Comparison of ENCODE assay signal across 20 cellular contexts in genomic region chr3:51721062-51721745, GRCh38. TPM values are rescaled to one million over a fixed set of nuclear protein-coding genes. Genes with fewer than 3 reads are reported as not detected.
A peak's percentile ranks its signal among the peaks of the same experiment; 100 is the strongest.
DNase-seq lines count a peak whose midpoint lies in the region; ATAC-seq and TF ChIP-seq lines count a peak whose summit lies in the region.
"Had no signal": no experiment of that assay in that cellular context is flagged by ENCODE, and none has a peak within 500 bp of the region (broad histone marks: within the 10 kb centered on the region; RNA-seq: fewer than 3 reads in every experiment).

No MANE protein-coding gene starts in this region.

- H3K4me2 ChIP-seq in BLaER1 = peak overlapping the region; percentile 57
- no peak overlapping the region for H3K4me2 ChIP-seq in DND-41 (ENCODE audit: insufficient read depth, low read length)
- H3K4me2 ChIP-seq in OCI-LY7 (ENCODE audit: low read length) = no peak overlapping the region

- H3K27ac ChIP-seq in BLaER1 = peak overlapping the region; percentile 41; the same call in 1 of the 2 replicates
- H3K27ac ChIP-seq in DND-41 (ENCODE audit: low read length) = no peak overlapping the region
- no peak overlapping the region for H3K27ac ChIP-seq in OCI-LY7 (ENCODE audit: low read depth, low read length, poor library complexity, severe bottlenecking)
- H3K27ac ChIP-seq in esophagus muscularis mucosa (replicated peaks in 1 of 4) = no peak overlapping the region
- H3K27ac ChIP-seq in SJCRH30 = no peak overlapping the region
- no peak overlapping the region for H3K27ac ChIP-seq in ascending aorta
- H3K27ac ChIP-seq: foreskin keratinocyte, testis had no signal

- H3K4me1 ChIP-seq in BLaER1 = peaks cover 38% of the 10 kb centered on the region
- peaks cover 5% of the 10 kb centered on the region; the same call in 1 of the 2 replicates for H3K4me1 ChIP-seq in DND-41 (ENCODE audit: insufficient read depth, low read length)
- peaks cover 10% of the 10 kb centered on the region for H3K4me1 ChIP-seq in OCI-LY7 (ENCODE audit: insufficient read depth, low read length, poor library complexity, severe bottlenecking)
- no peaks in the 10 kb centered on the region for H3K4me1 ChIP-seq in esophagus muscularis mucosa
- no peaks in the 10 kb centered on the region for H3K4me1 ChIP-seq in SJCRH30
- no peaks in the 10 kb centered on the region for H3K4me1 ChIP-seq in ascending aorta
- H3K4me1 ChIP-seq: foreskin keratinocyte, testis had no signal

- H3K79me2 ChIP-seq in DND-41 (ENCODE audit: insufficient read depth, low read length) = no peaks in the 10 kb centered on the region
- no peaks in the 10 kb centered on the region for H3K79me2 ChIP-seq in OCI-LY7 (ENCODE audit: insufficient read depth, low read depth, low read length)

- ATAC-seq in DND-41 (ENCODE audit: insufficient read depth, low read depth) (peak; percentile 24; the same call in 1 of the 3 replicates), left lobe of liver (no peak)
- ATAC-seq: foreskin keratinocyte, left cardiac atrium had no signal

- intact Hi-C loops in OCI-LY7 (cut with micrococcal nuclease; ENCODE audit: unreplicated experiment) = no loop called here
- intact Hi-C loops in esophagus muscularis mucosa (cut with DNase I) = no loop called here
- intact Hi-C loops in ascending aorta (cut with DNase I) = no loop called here

- no peak for TF ChIP-seq EP300 in esophagus muscularis mucosa (IDR thresholded peaks at IDR 0.05)

- H3K36me3 ChIP-seq in BLaER1 = no peaks in the 10 kb centered on the region
- H3K36me3 ChIP-seq in DND-41 (ENCODE audit: insufficient read depth, low read length) = no peaks in the 10 kb centered on the region
- no peaks in the 10 kb centered on the region for H3K36me3 ChIP-seq in OCI-LY7 (ENCODE audit: insufficient read depth, low read length)
- H3K36me3 ChIP-seq in esophagus muscularis mucosa = no peaks in the 10 kb centered on the region
- no peaks in the 10 kb centered on the region for H3K36me3 ChIP-seq in SJCRH30
- H3K36me3 ChIP-seq in ascending aorta = no peaks in the 10 kb centered on the region

- H3K9me3 ChIP-seq in BLaER1 (no peaks in the 10 kb centered on the region), DND-41 (ENCODE audit: insufficient read depth, low read length, severe bottlenecking) (no peaks in the 10 kb centered on the region), OCI-LY7 (ENCODE audit: low read length) (no peaks in the 10 kb centered on the region), esophagus muscularis mucosa (no peaks in the 10 kb centered on the region), SJCRH30 (replicated peaks) (no peaks in the 10 kb centered on the region), ascending aorta (no peaks in the 10 kb centered on the region)
- H3K9me3 ChIP-seq: testis had no signal

- H3K9ac ChIP-seq in BLaER1 (no peak overlapping the region), DND-41 (ENCODE audit: low read depth, low read length) (no peak overlapping the region)

- CTCF ChIA-PET in OCI-LY7 (lab: Charles Lee; ENCODE audit: unreplicated experiment) = interaction anchor here (0.6 kb wide), 1 partner anchor 13 kb away, joined by 4 read pairs; no protein-coding TSS in a partner anchor

- 70% methylated on average over 8 of the region's 8 CpGs for WGBS in esophagus muscularis mucosa

- POLR2A ChIA-PET in OCI-LY7 (lab: Charles Lee) = no interaction called here

- H3K4me3 ChIP-seq in BLaER1 (no peak overlapping the region), DND-41 (ENCODE audit: low read depth in 1 of 2, low read length in 2 of 2) (no peak overlapping the region), OCI-LY7 (ENCODE audit: low read depth, low read length, poor library complexity, severe bottlenecking) (no peak overlapping the region), esophagus muscularis mucosa (no peak overlapping the region), SJCRH30 (no peak overlapping the region), ascending aorta (no peak overlapping the region)
- H3K4me3 ChIP-seq: testis had no signal

- H4K20me1 ChIP-seq in BLaER1 = no peaks in the 10 kb centered on the region
- H4K20me1 ChIP-seq in DND-41 (ENCODE audit: insufficient read depth, low read length) = no peaks in the 10 kb centered on the region
- no peaks in the 10 kb centered on the region for H4K20me1 ChIP-seq in OCI-LY7 (ENCODE audit: insufficient read depth, low read length)

- H2AFZ ChIP-seq in DND-41 (ENCODE audit: low read depth, low read length) (peak overlapping the region; percentile 63; the same call in 1 of the 2 replicates), OCI-LY7 (ENCODE audit: low read length) (peak overlapping the region; percentile 30)

- DNase-seq in DND-41 (peak; percentile 23), OCI-LY7 (ENCODE audit: low spot score) (peak; percentile 21), esophagus muscularis mucosa (ENCODE audit: extremely low spot score) (peak; percentile 78), NOMO-1 treated with DMSO at 0.1 percent for 48 hours (lab: John Stamatoyannopoulos, UW; ENCODE audit: unreplicated experiment) (no peak), SJCRH30 (no peak), ascending aorta (ENCODE audit: low spot score in 2 of 2) (no peak), left lobe of liver (ENCODE audit: low spot score) (no peak)
- DNase-seq: activated CD4-positive, alpha-beta T cell treated with anti-CD3 and anti-CD28 coated beads for 1 hour; activated naive CD4-positive, alpha-beta T cell; foreskin keratinocyte; left cardiac atrium; NCI-H1436 treated with DMSO at 0.1 percent for 48 hours; NCI-H345; occipital lobe; Right ventricle myocardium superior; testis had no signal

- no peak for TF ChIP-seq POLR2A in esophagus muscularis mucosa (IDR thresholded peaks at IDR 0.05; ENCODE audit: low read depth)

- TF ChIP-seq CTCF in DND-41 (IDR thresholded peaks at IDR 0.05; ENCODE audit: borderline replicate concordance, extremely low read depth, low read length, poor library complexity, severe bottlenecking) = no peak
- no peak for TF ChIP-seq CTCF in OCI-LY7 (conservative IDR thresholded peaks at IDR 0.05; ENCODE audit: low read length)
- TF ChIP-seq CTCF in esophagus muscularis mucosa (IDR thresholded peaks at IDR 0.05) = no peak
- no peak for TF ChIP-seq CTCF in ascending aorta (IDR thresholded peaks at IDR 0.05)

- no TSS peak for BruUV-seq in OCI-LY7 (replicated peaks; lab: Mats Ljungman, UMichigan)

- H3K27me3 ChIP-seq in BLaER1 = no peaks in the 10 kb centered on the region
- no peaks in the 10 kb centered on the region for H3K27me3 ChIP-seq in DND-41 (ENCODE audit: insufficient read depth, low read length, poor library complexity)
- peaks cover 0 to 29% (median 0%) of the 10 kb centered on the region in 4 donors for H3K27me3 ChIP-seq in esophagus muscularis mucosa
- no peaks in the 10 kb centered on the region for H3K27me3 ChIP-seq in SJCRH30
- no peaks in the 10 kb centered on the region for H3K27me3 ChIP-seq in ascending aorta
- H3K27me3 ChIP-seq: foreskin keratinocyte, testis had no signal

- no peaks in the 10 kb centered on the region for H3K9me2 ChIP-seq in OCI-LY7 (ENCODE audit: insufficient read depth, low read length)

RNA-seq across cellular contexts. Expression of gene GRM2, which starts 14.3 kb away (rescaled TPM):
- 0.06 and 0.28 TPM in 2 replicates for total RNA-seq in OCI-LY7 (2014; rRNA removed; shearing (Covaris generic))
- total RNA-seq in OCI-LY7 (2022) = 0.11 and 0.29 TPM in 2 replicates
- total RNA-seq in esophagus muscularis mucosa = under 1 TPM in 3 of 4 donors, not detected in 1; 0.11 to 0.83 (median 0.52) TPM
- total RNA-seq in SJCRH30 (2014; rRNA removed; shearing (Covaris generic)) = 0.16 and 0.30 TPM in 2 replicates
- total RNA-seq in ascending aorta = not detected
- 0.05 TPM for total RNA-seq in left lobe of liver
- total RNA-seq: foreskin keratinocyte, H4, LHCN-M2 had no signal

RNA-seq across cellular contexts. Expression of gene TEX264, which starts 50.2 kb away (rescaled TPM):
- 42.4 and 50.3 TPM in 2 replicates for total RNA-seq in OCI-LY7 (2014; rRNA removed; shearing (Covaris generic))
- 42.7 and 45.6 TPM in 2 replicates for total RNA-seq in OCI-LY7 (2022)
- 10 to 100 TPM; 48.0 to 73.8 (median 65.4) TPM for total RNA-seq in esophagus muscularis mucosa
- 34.7 and 35.0 TPM in 2 replicates for total RNA-seq in SJCRH30 (2014; rRNA removed; shearing (Covaris generic))
- 69.1 TPM for total RNA-seq in ascending aorta
- 39.2 TPM for total RNA-seq in left lobe of liver

RNA-seq across cellular contexts. Expression of gene IQCF6, which starts 57.8 kb away (rescaled TPM):
- not detected in 2 replicates for total RNA-seq in OCI-LY7 (2014; rRNA removed; shearing (Covaris generic))
- not detected in 2 replicates for total RNA-seq in OCI-LY7 (2022)
- total RNA-seq in esophagus muscularis mucosa = not detected
- total RNA-seq in SJCRH30 (2014; rRNA removed; shearing (Covaris generic)) = not detected in 2 replicates
- total RNA-seq in ascending aorta = not detected
- total RNA-seq in left lobe of liver = not detected
- total RNA-seq: foreskin keratinocyte; H4; left cardiac atrium; LHCN-M2; occipital lobe; Right ventricle myocardium superior; T-helper 2 cell treated with Interferon-gamma antibody and Interleukin-4, amounts not matched to agents 100 ng/mL and 5 ng/mL, for 36 hours had no signal

Comparison
In these comparisons a context has a peak if more than half of its experiments do, and no peak if none do; other contexts are left out.
1. DNase-seq: peak in DND-41 (single experiment), OCI-LY7 (single experiment) and esophagus muscularis mucosa (single experiment); none in NOMO-1 treated with DMSO at 0.1 percent for 48 hours (single experiment), SJCRH30 (0 of 2), ascending aorta (0 of 2) and left lobe of liver (single experiment).